8 cellular contexts compared by ENCODE assay signal in genomic region chr17:67995568-67996191, GRCh38. TPM values are rescaled to one million over a fixed set of nuclear protein-coding genes. Genes with fewer than 3 reads are reported as not detected.
DNase-seq lines count a peak whose midpoint lies in the region; ATAC-seq and TF ChIP-seq lines count a peak whose summit lies in the region.

No MANE protein-coding gene starts in this region.

- CTCF ChIA-PET in PC-3 (lab: Charles Lee) = interaction anchor here (0.5 to 0.8 kb wide), 2 partner anchors 13 to 33 kb away, joined by 3 to 4 read pairs; no protein-coding TSS in a partner anchor

- H3F3A ChIP-seq in PC-3 (ENCODE audit: low read length, unreplicated experiment) = peaks cover 5% of the 10 kb centered on the region

- 0% methylated on average over 19 of the region's 43 CpGs for WGBS in right lobe of liver (ENCODE audit: insufficient coverage, low coverage, low lambda C conversion rate, missing lambda C conversion rate)

- H2AFZ ChIP-seq in PC-3 (ENCODE audit: low read length) = peak overlapping the region; percentile 85

- peak overlapping the region; percentile 58 for H3K9ac ChIP-seq in PC-3 (ENCODE audit: low read length)

- H3K27me3 ChIP-seq in PC-3 (ENCODE audit: low read length) (no peaks in the 10 kb centered on the region), right lobe of liver (no peaks in the 10 kb centered on the region)

- peaks cover 36% of the 10 kb centered on the region for H3K4me1 ChIP-seq in PC-3 (ENCODE audit: insufficient read depth, low read length)
- H3K4me1 ChIP-seq in right lobe of liver = peaks cover 0 to 13% (median 0%) of the 10 kb centered on the region in 4 donors

- H3K4me2 ChIP-seq in PC-3 (ENCODE audit: low read length) = peak overlapping the region; percentile 94

- peak; percentile 33 for TF ChIP-seq CTCF in PC-3 (conservative IDR thresholded peaks at IDR 0.05; ENCODE audit: low read depth, low read length)
- TF ChIP-seq CTCF in right lobe of liver (IDR thresholded peaks at IDR 0.05) = no peak

- H3K9me3 Mint-ChIP-seq in central memory CD8-positive, alpha-beta T cell = no peaks in the 10 kb centered on the region

- H3K9me3 ChIP-seq in PC-3 (ENCODE audit: low read length) (no peaks in the 10 kb centered on the region), right lobe of liver (no peaks in the 10 kb centered on the region)

- peak overlapping the region; percentile 2 for H3K27ac Mint-ChIP-seq in central memory CD8-positive, alpha-beta T cell (ENCODE audit: low read depth)

- intact Hi-C loops in PC-3 (cut with micrococcal nuclease) = loop anchor here (1.0 to 10.0 kb wide), 2 partner anchors 24 to 1329 kb away; partner anchors contain the start of gene ABCA5
- intact Hi-C loops in right lobe of liver (cut with DNase I) = no loop called here

- no peaks in the 10 kb centered on the region for H3K79me2 ChIP-seq in PC-3 (ENCODE audit: low read length)

- no peaks in the 10 kb centered on the region for H4K20me1 ChIP-seq in PC-3 (ENCODE audit: low read length)

- H3K36me3 Mint-ChIP-seq in central memory CD8-positive, alpha-beta T cell (ENCODE audit: insufficient read depth) = peaks cover 17% of the 10 kb centered on the region

- POLR2A ChIA-PET in PC-3 (lab: Charles Lee; ENCODE audit: unreplicated experiment) = interaction anchor here (0.6 kb wide), 1 partner anchor 9 kb away, joined by 8 read pairs; no protein-coding TSS in a partner anchor

- peaks cover 35% of the 10 kb centered on the region for H3K4me1 Mint-ChIP-seq in central memory CD8-positive, alpha-beta T cell

- H3K27ac ChIP-seq in PC-3 (ENCODE audit: low read length) (peak overlapping the region; percentile 66), right lobe of liver (peak overlapping the region in 1 of 3 donors; percentile 36)

- H3K4me3 ChIP-seq in PC-3 (ENCODE audit: low read length) = peak overlapping the region; percentile 86
- H3K4me3 ChIP-seq in right lobe of liver = peak overlapping the region; percentile 30 to 53 (median 49)

- peaks cover 20% of the 10 kb centered on the region for H3K27me3 Mint-ChIP-seq in central memory CD8-positive, alpha-beta T cell

- TF ChIP-seq POLR2A in right lobe of liver (IDR thresholded peaks at IDR 0.05) = no peak

- ATAC-seq in PC-3 = no peak
- ATAC-seq in central memory CD8-positive, alpha-beta T cell (replicated peaks; ENCODE audit: extremely low read depth, poor library complexity, severe bottlenecking) = no peak
- ATAC-seq in right lobe of liver = peak in 3 of 4 donors; percentile 1 to 6 (median 2)
- no peak for ATAC-seq in GM18858 (IDR thresholded peaks at IDR 0.05; ENCODE audit: unreplicated experiment)

- no TSS peak for BruUV-seq in PC-3 (replicated peaks; lab: Mats Ljungman, UMichigan)

- H3K4me3 Mint-ChIP-seq in central memory CD8-positive, alpha-beta T cell = peak overlapping the region; percentile 84

- no peaks in the 10 kb centered on the region for H3K9me2 ChIP-seq in PC-3 (replicated peaks; ENCODE audit: low read length)

- DNase-seq in GM03348 (ENCODE audit: low spot score) = peak; percentile 34
- peak; percentile 34 for DNase-seq in PC-3
- DNase-seq in central memory CD8-positive, alpha-beta T cell (ENCODE audit: low spot score in 2 of 2) = no peak
- peak in 2 of 3 donors; percentile 43 to 53 for DNase-seq in right lobe of liver
- DNase-seq in stimulated activated naive CD4-positive, alpha-beta T cell treated with Interleukin-2 at 50 U/mL for 16 hours (lab: John Stamatoyannopoulos, UW) = peak; percentile 5
- DNase-seq in middle frontal gyrus (ENCODE audit: extremely low spot score, low spot score) = no peak
- no peak for DNase-seq in germinal center (ENCODE audit: low spot score)

- no peaks in the 10 kb centered on the region for H3K36me3 ChIP-seq in PC-3 (ENCODE audit: low read depth, low read length)
- H3K36me3 ChIP-seq in right lobe of liver = no peaks in the 10 kb centered on the region

RNA-seq across cellular contexts. Expression of gene C17orf58, which starts 0.6 kb away (rescaled TPM):
- total RNA-seq in PC-3 (2014; rRNA removed) (13.2 and 25.3 TPM in 2 replicates), right lobe of liver (10 to 100 TPM in 1 of 6 experiments, 1 to 10 TPM in 5; 7.2 to 12.4 (median 8.3) TPM)

RNA-seq across cellular contexts. Expression of gene KPNA2, which starts 39.9 kb away (rescaled TPM):
- 223 and 288 TPM in 2 replicates for total RNA-seq in PC-3 (2014; rRNA removed)
- 10 to 100 TPM in 4 of 6 experiments, 1 to 10 TPM in 2; 9.2 to 36.6 (median 20.0) TPM for total RNA-seq in right lobe of liver

Comparison
In these comparisons a context has a peak if more than half of its experiments do, and no peak if none do; other contexts are left out.
1. DNase-seq: peak in GM03348 (single experiment), PC-3 (single experiment), right lobe of liver (2 of 3) and stimulated activated naive CD4-positive, alpha-beta T cell treated with Interleukin-2 at 50 U/mL for 16 hours (single experiment); none in central memory CD8-positive, alpha-beta T cell (0 of 2), middle frontal gyrus (single experiment) and germinal center (single experiment).
2. ATAC-seq: peak in right lobe of liver (3 of 4); none in PC-3 (single experiment), central memory CD8-positive, alpha-beta T cell (single experiment) and GM18858 (single experiment).